In genomic region chr4:177460460-177460859, GRCh38 we compare ENCODE assay signal across 3 cellular contexts.
TF ChIP-seq lines count a peak whose summit lies in the region.

No MANE protein-coding gene starts in this region.

TF ChIP-seq in HepG2, 621 proteins besides CTCF, POLR2A, EP300 and RAD21:
- TF ChIP-seq MTERF4 (CRISPR knock-in tag; IDR thresholded peaks at IDR 0.05) (no peak), CEBPB (IDR thresholded peaks at IDR 0.05; ENCODE audit: borderline replicate concordance, low read depth, low read length) (no peak), ZNF770 (CRISPR knock-in tag; IDR thresholded peaks at IDR 0.05) (no peak), MAFK (conservative IDR thresholded peaks at IDR 0.05 in 1 of 2, IDR thresholded peaks at IDR 0.05 in 1 of 2; ENCODE audit: low read length in 2 of 2) (peak; percentile 81 to 95), EED (CRISPR knock-in tag; IDR thresholded peaks at IDR 0.05) (no peak), MAFF (IDR thresholded peaks at IDR 0.05; ENCODE audit: low read depth, low read length) (peak; percentile 90)

TF ChIP-seq in K562, 482 proteins besides CTCF, POLR2A, EP300 and RAD21:
- TF ChIP-seq ZBTB49 (CRISPR knock-in tag; IDR thresholded peaks at IDR 0.05; ENCODE audit: borderline replicate concordance) (no peak), HIVEP1 (CRISPR knock-in tag; IDR thresholded peaks at IDR 0.05) (no peak), MAFK (IDR thresholded peaks at IDR 0.05; ENCODE audit: low read length) (peak; percentile 81; the same call in 1 of the 2 replicates), ZNF316 (IDR thresholded peaks at IDR 0.05) (peak; percentile 88), MAFF (IDR thresholded peaks at IDR 0.05; ENCODE audit: low read length) (peak; percentile 81), PPARD (CRISPR knock-in tag; IDR thresholded peaks at IDR 0.05) (no peak), MAFG (tag; conservative IDR thresholded peaks at IDR 0.05) (peak; percentile 69), KLF13 (tag; IDR thresholded peaks at IDR 0.05; ENCODE audit: borderline replicate concordance, low read depth) (no peak), KLF1 (tag; IDR thresholded peaks at IDR 0.05) (no peak), SMARCA4 (IDR thresholded peaks at IDR 0.05) (no peak), C11orf30 (IDR thresholded peaks at IDR 0.05; ENCODE audit: low read depth) (peak; percentile 64), SMARCE1 (IDR thresholded peaks at IDR 0.05) (no peak)
- TF ChIP-seq, protein P1, sequence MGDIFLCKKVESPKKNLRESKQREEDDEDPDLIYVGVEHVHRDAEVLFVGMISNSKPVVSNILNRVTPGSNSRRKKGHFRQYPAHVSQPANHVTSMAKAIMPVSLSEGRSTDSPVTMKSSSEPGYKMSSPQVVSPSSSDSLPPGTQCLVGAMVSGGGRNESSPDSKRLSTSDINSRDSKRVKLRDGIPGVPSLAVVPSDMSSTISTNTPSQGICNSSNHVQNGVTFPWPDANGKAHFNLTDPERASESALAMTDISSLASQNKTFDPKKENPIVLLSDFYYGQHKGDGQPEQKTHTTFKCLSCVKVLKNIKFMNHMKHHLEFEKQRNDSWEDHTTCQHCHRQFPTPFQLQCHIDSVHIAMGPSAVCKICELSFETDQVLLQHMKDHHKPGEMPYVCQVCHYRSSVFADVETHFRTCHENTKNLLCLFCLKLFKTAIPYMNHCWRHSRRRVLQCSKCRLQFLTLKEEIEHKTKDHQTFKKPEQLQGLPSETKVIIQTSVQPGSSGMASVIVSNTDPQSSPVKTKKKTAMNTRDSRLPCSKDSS (IDR thresholded peaks at IDR 0.05; ENCODE audit: low read depth, partially characterized antibody), result no peak

TF ChIP-seq in H1, 55 proteins besides CTCF, POLR2A, EP300 and RAD21:
- TF ChIP-seq CREB1 (IDR thresholded peaks at IDR 0.05) (no peak), MAFK (IDR thresholded peaks at IDR 0.05; ENCODE audit: low read depth, low read length) (peak; percentile 68; the same call in 1 of the 2 replicates)
